28 cellular contexts compared by ENCODE assay signal in genomic region chr16:1777375-1778199, GRCh38. TPM values are rescaled to one million over a fixed set of nuclear protein-coding genes. Genes with fewer than 3 reads are reported as not detected.
DNase-seq lines count a peak whose midpoint lies in the region; ATAC-seq, FAIRE-seq and TF ChIP-seq lines count a peak whose summit lies in the region.
"Had no signal": no experiment of that assay in that cellular context is flagged by ENCODE, and none has a peak within 500 bp of the region (broad histone marks: within the 10 kb centered on the region; RNA-seq: fewer than 3 reads in every experiment).

No MANE protein-coding gene starts in this region.

- no peak overlapping the region for H2BK15ac ChIP-seq in neuronal stem cell (ENCODE audit: low read length)

- POLR2A ChIA-PET in A549 (lab: Yijun Ruan, JAX), result no interaction called here

- DNase-seq in A549 (ENCODE audit: low read depth in 1 of 2, low spot score in 1 of 2) (no peak), chondrocyte (ENCODE audit: low spot score) (no peak), neuronal stem cell (ENCODE audit: low spot score) (no peak), germinal center (ENCODE audit: low spot score) (no peak), Peyer's patch (no peak), HuH-7.5 (ENCODE audit: low spot score) (no peak)
- DNase-seq: activated B cell treated with CpG ODN at 0.5 μM for 24 hours; activated CD4-positive, alpha-beta T cell treated with anti-CD3 and anti-CD28 coated beads, Interleukin-2, amount 50 U/mL, for 48 hours; activated CD8-positive, alpha-beta memory T cell treated with anti-CD3 and anti-CD28 coated beads, Interleukin-2, amount 50 U/mL, for 4 hours; activated naive CD8-positive, alpha-beta T cell treated with anti-CD3 and anti-CD28 coated beads for 36 hours; caudate nucleus; GDM1; GOT3; NCI-H1092; NCI-H187; stimulated activated CD4-positive, alpha-beta T cell treated with anti-CD3 and anti-CD28 coated beads, Interleukin-2, amount 100 ng/mL, for 48 hours; stimulated activated naive CD8-positive, alpha-beta T cell treated with anti-CD3 and anti-CD28 coated beads, Interleukin-15, Interleukin-2, amounts not matched to agents 100 U/mL and 50 U/mL, for 24 hours; T-helper 9 cell had no signal

- no peak for TF ChIP-seq RAD21 in A549 (conservative IDR thresholded peaks at IDR 0.05 in 1 of 2, IDR thresholded peaks at IDR 0.05 in 1 of 2)

- no peak overlapping the region for H2BK120ac ChIP-seq in neuronal stem cell (ENCODE audit: low read depth, low read length)

- TF ChIP-seq POLR2A in A549 (IDR thresholded peaks at IDR 0.05; ENCODE audit: low read length) (peak; percentile 5; the same call in 1 of the 2 replicates), Peyer's patch (IDR thresholded peaks at IDR 0.05) (no peak)

- H4K91ac ChIP-seq in neuronal stem cell (ENCODE audit: low read depth, low read length, poor library complexity), result no peak overlapping the region

- 86% methylated on average over 32 of the region's 36 CpGs for WGBS in A549 (ENCODE audit: missing lambda C conversion rate)
- no CpG with 5 or more reads among the region's 36 CpGs for WGBS in neuronal stem cell (ENCODE audit: extremely low coverage in 2 of 2, insufficient read length in 2 of 2, insufficient replicate concordance in 1 of 2), 2 donors

- H3K4me3 Mint-ChIP-seq in chondrocyte (ENCODE audit: unreplicated experiment), result no peak overlapping the region
- H3K4me3 Mint-ChIP-seq: activated B cell treated with CpG ODN at 0.5 μM for 24 hours; activated naive CD8-positive, alpha-beta T cell treated with anti-CD3 and anti-CD28 coated beads for 36 hours; dendritic cell treated with granulocyte-macrophage colony-stimulating factor and Interleukin-4, amounts not matched to agents 40 ng/mL and 50 ng/mL, for 4 days had no signal

- no peak for TF ChIP-seq CTCF in A549 (IDR thresholded peaks at IDR 0.05)
- TF ChIP-seq CTCF in chondrocyte (IDR thresholded peaks at IDR 0.05), result no peak
- no peak for TF ChIP-seq CTCF in Peyer's patch (IDR thresholded peaks at IDR 0.05)

- ATAC-seq in A549, result no peak
- ATAC-seq: gastroesophageal sphincter; stimulated activated naive CD8-positive, alpha-beta T cell treated with anti-CD3 and anti-CD28 coated beads, Interleukin-15, Interleukin-2, amounts not matched to agents 100 U/mL and 50 U/mL, for 24 hours had no signal

- peak overlapping the region; percentile 85 for H3K23ac ChIP-seq in neuronal stem cell (ENCODE audit: low read depth, low read length, poor library complexity)

- H3K27ac Mint-ChIP-seq in chondrocyte (ENCODE audit: unreplicated experiment), result peak overlapping the region; percentile 17
- H3K27ac Mint-ChIP-seq: activated B cell treated with CpG ODN at 0.5 μM for 24 hours; activated naive CD8-positive, alpha-beta T cell treated with anti-CD3 and anti-CD28 coated beads for 36 hours; activated T-helper 2 cell treated with anti-CD3 and anti-CD28 coated beads, Interferon-gamma antibody, Interleukin-2, Interleukin-4, amounts not matched to agents 10 μg/mL and 5 μg/mL and 100 μg/mL, durations not matched to agents 14 hours and 24 hours and 36 hours; dendritic cell treated with granulocyte-macrophage colony-stimulating factor and Interleukin-4, amounts not matched to agents 40 ng/mL and 50 ng/mL, for 4 days had no signal

- no peak overlapping the region for H4K8ac ChIP-seq in neuronal stem cell (ENCODE audit: low read depth, low read length)

- TF ChIP-seq EP300 in A549 (IDR thresholded peaks at IDR 0.05), result no peak

- peaks cover 48 to 67% (median 60%) of the 10 kb centered on the region in 11 experiments for H3K36me3 ChIP-seq in BLaER1 treated with 17β-estradiol and CSF1 and Interleukin-3, amounts not matched to agents 10 nM and 100 nM
- peaks cover 32 to 65% of the 10 kb centered on the region in 2 donors for H3K36me3 ChIP-seq in neuronal stem cell (replicated peaks in 1 of 2; ENCODE audit: control insufficient read depth in 2 of 2, insufficient read depth in 2 of 2, low read length in 2 of 2)
- peaks cover 0 to 52% (median 0%) of the 10 kb centered on the region in 3 donors for H3K36me3 ChIP-seq in Peyer's patch

- no peak overlapping the region for H3K14ac ChIP-seq in neuronal stem cell (ENCODE audit: low read length)

- peak overlapping the region in 6 of 11 experiments; percentile 11 to 54 (median 29); a peak in 4 of 22 replicates for H3K9ac ChIP-seq in BLaER1 treated with 17β-estradiol and CSF1 and Interleukin-3, amounts not matched to agents 10 nM and 100 nM
- H3K9ac ChIP-seq in neuronal stem cell (ENCODE audit: low read depth, low read length, poor library complexity), result no peak overlapping the region

- H3K27ac ChIP-seq in A549, result no peak overlapping the region
- H3K27ac ChIP-seq in BLaER1 treated with 17β-estradiol and CSF1 and Interleukin-3, amounts not matched to agents 10 nM and 100 nM, result no peak overlapping the region
- no peak overlapping the region for H3K27ac ChIP-seq in neuronal stem cell (replicated peaks; ENCODE audit: low read length)
- no peak overlapping the region for H3K27ac ChIP-seq in Peyer's patch
- H3K27ac ChIP-seq: ascending aorta, neutrophil, thoracic aorta had no signal

- H3K4me1 Mint-ChIP-seq in chondrocyte (ENCODE audit: low read depth), result peaks cover 25% of the 10 kb centered on the region

- H3K9me3 ChIP-seq in A549, result no peaks in the 10 kb centered on the region
- no peaks in the 10 kb centered on the region for H3K9me3 ChIP-seq in BLaER1 treated with 17β-estradiol and CSF1 and Interleukin-3, amounts not matched to agents 10 nM and 100 nM (replicated peaks in 1 of 11)
- H3K9me3 ChIP-seq in neuronal stem cell (replicated peaks in 1 of 2; ENCODE audit: control insufficient read depth in 2 of 2, insufficient read depth in 1 of 2, low read depth in 1 of 2, low read length in 2 of 2), result no peaks in the 10 kb centered on the region
- H3K9me3 ChIP-seq in Peyer's patch, result no peaks in the 10 kb centered on the region
- H3K9me3 ChIP-seq: ascending aorta, gastroesophageal sphincter, neutrophil, thoracic aorta had no signal

- peaks cover 80 to 89% (median 83%) of the 10 kb centered on the region in 11 experiments for H4K20me1 ChIP-seq in BLaER1 treated with 17β-estradiol and CSF1 and Interleukin-3, amounts not matched to agents 10 nM and 100 nM

- H3K4me2 ChIP-seq in A549, result no peak overlapping the region
- no peak overlapping the region for H3K4me2 ChIP-seq in BLaER1 treated with 17β-estradiol and CSF1 and Interleukin-3, amounts not matched to agents 10 nM and 100 nM
- no peak overlapping the region for H3K4me2 ChIP-seq in neuronal stem cell (ENCODE audit: insufficient read depth, low read length, poor library complexity, severe bottlenecking)
- H3K4me2 ChIP-seq: smooth muscle cell had no signal

- H3K79me1 ChIP-seq in neuronal stem cell (ENCODE audit: low read depth, low read length), result peaks cover 37% of the 10 kb centered on the region

- no peaks in the 10 kb centered on the region for H3K27me3 Mint-ChIP-seq in chondrocyte (ENCODE audit: low read depth)
- H3K27me3 Mint-ChIP-seq: activated B cell treated with CpG ODN at 0.5 μM for 24 hours; activated naive CD8-positive, alpha-beta T cell treated with anti-CD3 and anti-CD28 coated beads for 36 hours; dendritic cell treated with granulocyte-macrophage colony-stimulating factor and Interleukin-4, amounts not matched to agents 40 ng/mL and 50 ng/mL, for 4 days had no signal

- no peak overlapping the region for H3K4me3 ChIP-seq in A549
- H3K4me3 ChIP-seq in BLaER1 treated with 17β-estradiol and CSF1 and Interleukin-3, amounts not matched to agents 10 nM and 100 nM, result no peak overlapping the region
- no peak overlapping the region for H3K4me3 ChIP-seq in neuronal stem cell (ENCODE audit: low read length in 2 of 2)
- no peak overlapping the region for H3K4me3 ChIP-seq in Peyer's patch
- H3K4me3 ChIP-seq: ascending aorta, gastroesophageal sphincter, lung, smooth muscle cell, thoracic aorta had no signal

- H3K27me3 ChIP-seq in BLaER1 treated with 17β-estradiol and CSF1 and Interleukin-3, amounts not matched to agents 10 nM and 100 nM, result no peaks in the 10 kb centered on the region
- no peaks in the 10 kb centered on the region for H3K27me3 ChIP-seq in neuronal stem cell (ENCODE audit: control insufficient read depth in 3 of 3, insufficient read depth in 3 of 3, low read depth in 1 of 3, low read length in 3 of 3)
- no peaks in the 10 kb centered on the region for H3K27me3 ChIP-seq in Peyer's patch
- H3K27me3 ChIP-seq: ascending aorta, gastroesophageal sphincter, neutrophil had no signal

- H2BK5ac ChIP-seq in neuronal stem cell (ENCODE audit: low read length), result no peak overlapping the region

- no peak overlapping the region for H2AK5ac ChIP-seq in neuronal stem cell (ENCODE audit: low read depth, low read length)

- H2BK12ac ChIP-seq in neuronal stem cell (ENCODE audit: low read length), result no peak overlapping the region

- H3K4me1 ChIP-seq in A549 (peaks cover 23% of the 10 kb centered on the region), neuronal stem cell (ENCODE audit: control insufficient read depth in 2 of 2, insufficient read depth in 1 of 2, low read depth in 1 of 2, low read length in 2 of 2) (peaks cover 7 to 15% of the 10 kb centered on the region in 2 donors), Peyer's patch (peaks cover 3 to 39% (median 13%) of the 10 kb centered on the region in 4 donors)
- H3K4me1 ChIP-seq in BLaER1 treated with 17β-estradiol and CSF1 and Interleukin-3, amounts not matched to agents 10 nM and 100 nM, result peaks cover 28 to 47% (median 41%) of the 10 kb centered on the region in 10 experiments

- no peak overlapping the region for H3K18ac ChIP-seq in neuronal stem cell (ENCODE audit: low read length)

- H2AFZ ChIP-seq in neuronal stem cell (ENCODE audit: low read length), result no peak overlapping the region

- H3K9me3 Mint-ChIP-seq in chondrocyte (ENCODE audit: low read depth), result no peaks in the 10 kb centered on the region
- H3K9me3 Mint-ChIP-seq: activated B cell treated with CpG ODN at 0.5 μM for 24 hours; activated naive CD8-positive, alpha-beta T cell treated with anti-CD3 and anti-CD28 coated beads for 36 hours; activated T-helper 2 cell treated with anti-CD3 and anti-CD28 coated beads, Interferon-gamma antibody, Interleukin-2, Interleukin-4, amounts not matched to agents 10 μg/mL and 5 μg/mL and 100 μg/mL, durations not matched to agents 14 hours and 24 hours and 36 hours; dendritic cell treated with granulocyte-macrophage colony-stimulating factor and Interleukin-4, amounts not matched to agents 40 ng/mL and 50 ng/mL, for 4 days had no signal

- FAIRE-seq in A549 (lab: Jason Lieb, UNC), result no peak
- FAIRE-seq: keratinocyte had no signal

- CTCF ChIA-PET in A549 (lab: Yijun Ruan, JAX), result interaction anchor here (0.8 to 1.6 kb wide), 3 partner anchors 12 to 152 kb away, joined by 3 to 6 read pairs (median 3); no protein-coding TSS in a partner anchor

- no peak overlapping the region for H3K4ac ChIP-seq in neuronal stem cell (ENCODE audit: low read length)

- H3K36me3 Mint-ChIP-seq in chondrocyte (ENCODE audit: low read depth), result peaks cover 4% of the 10 kb centered on the region
- H3K36me3 Mint-ChIP-seq: activated naive CD8-positive, alpha-beta T cell treated with anti-CD3 and anti-CD28 coated beads for 36 hours had no signal

RNA-seq across cellular contexts. Expression of gene MRPS34, which starts 4.7 kb away (rescaled TPM):
- polyA plus RNA-seq in A549 (2011; rRNA removed) (105 and 118 TPM in 2 replicates), A549 (2017; fragmentation: RNase III; extraction: RNeasy Plus Mini Kit Qiagen cat#74134 plus additional on column Dnase treatment) (210 to 220 TPM (median 214 TPM) in 3 replicates)
- polyA plus RNA-seq in A549 (2012; cell fraction: cytosol; rRNA removed), result 247 and 255 TPM in 2 replicates
- 134 and 202 TPM in 2 replicates for polyA plus RNA-seq in A549 (2012; cell fraction: nucleus; rRNA removed)
- 33.4 and 34.5 TPM in 2 replicates for polyA minus RNA-seq in A549 (2011; rRNA and poly(A)+ RNA removed)
- total RNA-seq in chondrocyte (54.5 to 78.7 TPM (median 60.4 TPM) in 3 replicates), Peyer's patch (100 to 1,000 TPM in 1 of 4 donors, 10 to 100 TPM in 3; 67.6 to 114 (median 82.3) TPM)
- polyA plus RNA-seq in neuronal stem cell (2013, experiment 1 of 2), result 108 TPM
- polyA plus RNA-seq in neuronal stem cell (2013, experiment 2 of 2), result 110 TPM

RNA-seq across cellular contexts. Expression of gene SPSB3, which starts 4.8 kb away (rescaled TPM):
- polyA plus RNA-seq in A549 (2011; rRNA removed), result 9.2 and 10.6 TPM in 2 replicates
- polyA plus RNA-seq in A549 (2012; cell fraction: cytosol; rRNA removed), result 20.8 and 26.8 TPM in 2 replicates
- 88.1 and 104 TPM in 2 replicates for polyA plus RNA-seq in A549 (2012; cell fraction: nucleus; rRNA removed)
- polyA plus RNA-seq in A549 (2017; fragmentation: RNase III; extraction: RNeasy Plus Mini Kit Qiagen cat#74134 plus additional on column Dnase treatment), result 10.6 to 17.3 TPM (median 14.6 TPM) in 3 replicates
- 7.2 and 7.4 TPM in 2 replicates for polyA minus RNA-seq in A549 (2011; rRNA and poly(A)+ RNA removed)
- 30.8 to 32.1 TPM (median 31.5 TPM) in 3 replicates for total RNA-seq in chondrocyte
- polyA plus RNA-seq in neuronal stem cell (2013, experiment 1 of 2), result 25.2 TPM
- polyA plus RNA-seq in neuronal stem cell (2013, experiment 2 of 2), result 23.3 TPM
- total RNA-seq in Peyer's patch, result 100 to 1,000 TPM in 2 of 4 donors, 10 to 100 TPM in 2; 76.4 to 148 (median 102) TPM

RNA-seq across cellular contexts. Expression of gene EME2, which starts 5.0 kb away (rescaled TPM):
- polyA plus RNA-seq in A549 (2011; rRNA removed) (2.9 and 3.7 TPM in 2 replicates), A549 (2017; fragmentation: RNase III; extraction: RNeasy Plus Mini Kit Qiagen cat#74134 plus additional on column Dnase treatment) (13.0 to 17.3 TPM (median 16.5 TPM) in 3 replicates)
- 7.0 and 8.9 TPM in 2 replicates for polyA plus RNA-seq in A549 (2012; cell fraction: cytosol; rRNA removed)
- polyA plus RNA-seq in A549 (2012; cell fraction: nucleus; rRNA removed), result 77.2 and 97.0 TPM in 2 replicates
- 3.7 and 3.8 TPM in 2 replicates for polyA minus RNA-seq in A549 (2011; rRNA and poly(A)+ RNA removed)
- total RNA-seq in chondrocyte (16.9 to 28.4 TPM (median 19.7 TPM) in 3 replicates), Peyer's patch (10 to 100 TPM; 54.6 to 99.9 (median 67.0) TPM)
- 3.6 TPM for polyA plus RNA-seq in neuronal stem cell (2013, experiment 1 of 2)
- 3.3 TPM for polyA plus RNA-seq in neuronal stem cell (2013, experiment 2 of 2)

RNA-seq across cellular contexts. Expression of gene NUBP2, which starts 5.2 kb away (rescaled TPM):
- polyA plus RNA-seq in A549 (2011; rRNA removed) (21.9 and 24.7 TPM in 2 replicates), A549 (2017; fragmentation: RNase III; extraction: RNeasy Plus Mini Kit Qiagen cat#74134 plus additional on column Dnase treatment) (58.9 to 65.3 TPM (median 60.7 TPM) in 3 replicates)
- 94.4 and 129 TPM in 2 replicates for polyA plus RNA-seq in A549 (2012; cell fraction: cytosol; rRNA removed)
- polyA plus RNA-seq in A549 (2012; cell fraction: nucleus; rRNA removed), result 147 and 177 TPM in 2 replicates
- polyA minus RNA-seq in A549 (2011; rRNA and poly(A)+ RNA removed), result 9.3 and 9.5 TPM in 2 replicates
- total RNA-seq in chondrocyte (36.5 to 46.0 TPM (median 40.7 TPM) in 3 replicates), Peyer's patch (10 to 100 TPM; 47.1 to 99.9 (median 59.3) TPM)
- 52.2 TPM for polyA plus RNA-seq in neuronal stem cell (2013, experiment 1 of 2)
- polyA plus RNA-seq in neuronal stem cell (2013, experiment 2 of 2), result 50.6 TPM

RNA-seq across cellular contexts. Expression of gene NME3, which starts 6.2 kb away (rescaled TPM):
- 15.2 and 15.7 TPM in 2 replicates for polyA plus RNA-seq in A549 (2011; rRNA removed)
- polyA plus RNA-seq in A549 (2012; cell fraction: cytosol; rRNA removed), result 64.9 and 82.8 TPM in 2 replicates
- polyA plus RNA-seq in A549 (2012; cell fraction: nucleus; rRNA removed), result 175 and 253 TPM in 2 replicates
- 46.4 to 59.2 TPM (median 49.9 TPM) in 3 replicates for polyA plus RNA-seq in A549 (2017; fragmentation: RNase III; extraction: RNeasy Plus Mini Kit Qiagen cat#74134 plus additional on column Dnase treatment)
- polyA minus RNA-seq in A549 (2011; rRNA and poly(A)+ RNA removed), result 2.2 and 3.0 TPM in 2 replicates
- 51.0 to 62.9 TPM (median 53.8 TPM) in 3 replicates for total RNA-seq in chondrocyte
- polyA plus RNA-seq in neuronal stem cell (2013, experiment 1 of 2), result 38.5 TPM
- polyA plus RNA-seq in neuronal stem cell (2013, experiment 2 of 2), result 35.4 TPM
- total RNA-seq in Peyer's patch, result 100 to 1,000 TPM in 3 of 4 donors, 10 to 100 TPM in 1; 69.3 to 150 (median 126) TPM
